In the genomic region with DNA sequence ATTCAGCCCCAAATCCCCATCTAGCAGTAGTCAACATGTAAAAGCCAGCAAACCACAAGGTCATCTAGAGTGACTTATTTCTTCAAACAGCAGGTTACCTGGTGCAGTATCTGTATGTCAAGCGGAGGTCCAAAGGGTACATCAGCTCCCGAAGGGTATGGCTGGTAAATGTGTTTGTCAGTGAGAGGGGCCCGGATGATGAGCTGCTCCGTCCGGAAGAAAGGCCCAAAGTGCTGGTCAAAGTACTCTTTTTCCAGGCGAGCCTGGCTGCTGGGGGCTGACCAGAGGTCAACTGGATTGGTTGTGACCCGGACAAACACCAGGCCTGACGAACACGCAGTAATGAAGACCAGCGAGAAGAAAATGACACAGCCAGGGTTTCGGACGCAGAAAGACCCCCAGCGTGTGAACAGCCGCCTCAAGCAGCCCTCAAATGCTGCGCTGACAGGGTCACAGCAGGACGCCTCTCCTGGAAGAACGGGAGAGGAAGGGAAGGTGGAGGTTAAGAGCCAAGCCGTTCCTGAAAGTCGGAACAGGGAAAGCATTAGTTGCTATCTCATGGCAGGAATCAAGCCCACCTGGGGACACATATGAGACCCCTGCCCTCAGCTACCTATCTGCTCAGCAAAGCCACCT, we compare ENCODE assay signal across 17 cellular contexts. TPM values are rescaled to one million over a fixed set of nuclear protein-coding genes. Genes with fewer than 3 reads are reported as not detected.
A peak's percentile ranks its signal among the peaks of the same experiment; 100 is the strongest.
DNase-seq lines count a peak whose midpoint lies in the region; ATAC-seq and TF ChIP-seq lines count a peak whose summit lies in the region.
"Had no signal": no experiment of that assay in that cellular context is flagged by ENCODE, and none has a peak within 500 bp of the region (broad histone marks: within the 10 kb centered on the region; RNA-seq: fewer than 3 reads in every experiment).

No MANE protein-coding gene starts in this region.

- peak overlapping the region in 1 of 3 donors; percentile 55 for H3K27ac ChIP-seq in right lobe of liver
- H3K27ac ChIP-seq: BLaER1 treated with 17β-estradiol and CSF1 and Interleukin-3, amounts not matched to agents 10 nM and 100 nM; HL-60 had no signal

- TF ChIP-seq CTCF in natural killer cell (IDR thresholded peaks at IDR 0.05) (no peak), right lobe of liver (IDR thresholded peaks at IDR 0.05) (no peak)

- peaks cover 22% of the 10 kb centered on the region in 2 donors for H3K4me1 Mint-ChIP-seq in natural killer cell
- H3K4me1 Mint-ChIP-seq in natural killer cell treated with Interleukin-12 subunit alpha and Interleukin-12 subunit beta and Interleukin-15 and Interleukin-18, amount 100 ng/mL, for 72 hours (ENCODE audit: low read depth in 2 of 2): peaks cover 5 to 35% of the 10 kb centered on the region in 2 donors
- H3K4me1 Mint-ChIP-seq in immature natural killer cell: peaks cover 20 to 46% of the 10 kb centered on the region in 2 donors
- no peaks in the 10 kb centered on the region for H3K4me1 Mint-ChIP-seq in activated T-cell treated with anti-CD3 and anti-CD28 coated beads, Interleukin-2, amount 50 U/mL, for 24 hours (ENCODE audit: low read depth)
- H3K4me1 Mint-ChIP-seq: B cell, GM23338, IgD-negative memory B cell had no signal

- no peak for TF ChIP-seq POLR2A in right lobe of liver (IDR thresholded peaks at IDR 0.05)

- H3K27me3 ChIP-seq in right lobe of liver: no peaks in the 10 kb centered on the region

- H3K4me3 Mint-ChIP-seq in natural killer cell (no peak overlapping the region), immature natural killer cell (no peak overlapping the region)
- no peak overlapping the region for H3K4me3 Mint-ChIP-seq in natural killer cell treated with Interleukin-12 subunit alpha and Interleukin-12 subunit beta and Interleukin-15 and Interleukin-18, amount 100 ng/mL, for 72 hours
- H3K4me3 Mint-ChIP-seq in activated T-cell treated with anti-CD3 and anti-CD28 coated beads, Interleukin-2, amount 50 U/mL, for 24 hours: no peak overlapping the region
- H3K4me3 Mint-ChIP-seq: B cell; CD8-positive, alpha-beta T cell; GM23338; IgD-negative memory B cell had no signal

- no peaks in the 10 kb centered on the region for H3K9me3 ChIP-seq in right lobe of liver
- H3K9me3 ChIP-seq: BLaER1 treated with 17β-estradiol and CSF1 and Interleukin-3, amounts not matched to agents 10 nM and 100 nM had no signal

- peak overlapping the region in 1 of 3 donors; percentile 2 for H3K4me3 ChIP-seq in right lobe of liver
- H3K4me3 ChIP-seq: BLaER1 treated with 17β-estradiol and CSF1 and Interleukin-3, amounts not matched to agents 10 nM and 100 nM; GM23338 had no signal

- peaks cover 0 to 4% (median 0%) of the 10 kb centered on the region in 4 donors for H3K4me1 ChIP-seq in right lobe of liver
- H3K4me1 ChIP-seq: BLaER1 treated with 17β-estradiol and CSF1 and Interleukin-3, amounts not matched to agents 10 nM and 100 nM had no signal

- DNase-seq in natural killer cell: no peak
- DNase-seq in natural killer cell treated with Interleukin-12 subunit alpha and Interleukin-12 subunit beta and Interleukin-15 and Interleukin-18, amount 100 ng/mL, for 72 hours (ENCODE audit: low spot score): no peak
- no peak for DNase-seq in immature natural killer cell
- DNase-seq in right lobe of liver: no peak
- DNase-seq in activated T-cell treated with anti-CD3 and anti-CD28 coated beads, Interleukin-2, amount 50 U/mL, for 24 hours: no peak
- DNase-seq: 8988T; Calu3; CD8-positive, alpha-beta T cell; DMS79 treated with DMSO at 0.1 percent for 48 hours; HCEC 1CT had no signal

- H3K9me3 Mint-ChIP-seq in natural killer cell (no peaks in the 10 kb centered on the region), immature natural killer cell (no peaks in the 10 kb centered on the region)
- H3K9me3 Mint-ChIP-seq in natural killer cell treated with Interleukin-12 subunit alpha and Interleukin-12 subunit beta and Interleukin-15 and Interleukin-18, amount 100 ng/mL, for 72 hours: no peaks in the 10 kb centered on the region
- no peaks in the 10 kb centered on the region for H3K9me3 Mint-ChIP-seq in activated T-cell treated with anti-CD3 and anti-CD28 coated beads, Interleukin-2, amount 50 U/mL, for 24 hours
- H3K9me3 Mint-ChIP-seq: CD8-positive, alpha-beta T cell; GM23338; IgD-negative memory B cell had no signal

- H3K27ac Mint-ChIP-seq in natural killer cell (peak overlapping the region; percentile 30 to 54), immature natural killer cell (peak overlapping the region in 4 of 6 donors; percentile 43 to 66 (median 48))
- H3K27ac Mint-ChIP-seq in natural killer cell treated with Interleukin-12 subunit alpha and Interleukin-12 subunit beta and Interleukin-15 and Interleukin-18, amount 100 ng/mL, for 72 hours: peak overlapping the region in 1 of 2 donors; percentile 77
- no peak overlapping the region for H3K27ac Mint-ChIP-seq in activated T-cell treated with anti-CD3 and anti-CD28 coated beads, Interleukin-2, amount 50 U/mL, for 24 hours
- H3K27ac Mint-ChIP-seq: B cell; CD8-positive, alpha-beta T cell; GM23338; IgD-negative memory B cell had no signal

- WGBS in right lobe of liver (ENCODE audit: insufficient coverage, low coverage, low lambda C conversion rate, missing lambda C conversion rate): 81% methylated on average over 9 of the region's 19 CpGs

- intact Hi-C loops in natural killer cell (cut with micrococcal nuclease) (no loop called here), right lobe of liver (cut with DNase I) (no loop called here)

- H3K27me3 Mint-ChIP-seq in natural killer cell (ENCODE audit: low read depth in 2 of 2) (no peaks in the 10 kb centered on the region), immature natural killer cell (ENCODE audit: low read depth in 3 of 3) (peaks cover 0 to 2% (median 0%) of the 10 kb centered on the region in 3 donors)
- no peaks in the 10 kb centered on the region for H3K27me3 Mint-ChIP-seq in natural killer cell treated with Interleukin-12 subunit alpha and Interleukin-12 subunit beta and Interleukin-15 and Interleukin-18, amount 100 ng/mL, for 72 hours
- H3K27me3 Mint-ChIP-seq in activated T-cell treated with anti-CD3 and anti-CD28 coated beads, Interleukin-2, amount 50 U/mL, for 24 hours: no peaks in the 10 kb centered on the region
- H3K27me3 Mint-ChIP-seq: B cell, IgD-negative memory B cell had no signal

- ATAC-seq in natural killer cell: no peak
- no peak for ATAC-seq in natural killer cell treated with Interleukin-12 subunit alpha and Interleukin-12 subunit beta and Interleukin-15 and Interleukin-18, amount 100 ng/mL, for 72 hours
- ATAC-seq in right lobe of liver: peak in 3 of 4 donors; percentile 58 to 89 (median 81)
- no peak for ATAC-seq in GM21737 (IDR thresholded peaks at IDR 0.05; ENCODE audit: unreplicated experiment)
- ATAC-seq in GM19351 (IDR thresholded peaks at IDR 0.05; ENCODE audit: unreplicated experiment): no peak
- ATAC-seq: CD8-positive, alpha-beta T cell; GM23338 had no signal

- peaks cover 0 to 64% (median 12%) of the 10 kb centered on the region in 4 donors for H3K36me3 ChIP-seq in right lobe of liver

- peaks cover 41% of the 10 kb centered on the region for H3K36me3 Mint-ChIP-seq in natural killer cell
- peaks cover 49% of the 10 kb centered on the region for H3K36me3 Mint-ChIP-seq in natural killer cell treated with Interleukin-12 subunit alpha and Interleukin-12 subunit beta and Interleukin-15 and Interleukin-18, amount 100 ng/mL, for 72 hours
- peaks cover 43 to 81% (median 59%) of the 10 kb centered on the region in 3 donors for H3K36me3 Mint-ChIP-seq in immature natural killer cell
- peaks cover 95% of the 10 kb centered on the region for H3K36me3 Mint-ChIP-seq in activated T-cell treated with anti-CD3 and anti-CD28 coated beads, Interleukin-2, amount 50 U/mL, for 24 hours (ENCODE audit: low read depth)

RNA-seq across cellular contexts. Expression of gene NPC1, which starts 30.0 kb away (rescaled TPM):
- 100 to 1,000 TPM; 143 to 203 (median 173) TPM for total RNA-seq in natural killer cell
- total RNA-seq in natural killer cell treated with Interleukin-12 subunit alpha and Interleukin-12 subunit beta and Interleukin-15 and Interleukin-18, amount 100 ng/mL, for 72 hours: 10 to 100 TPM; 87.6 to 88.3 TPM
- polyA plus RNA-seq in immature natural killer cell: 10 to 100 TPM; 25.1 to 83.2 (median 47.2) TPM
- 10 to 100 TPM; 11.9 to 31.2 (median 20.0) TPM for total RNA-seq in right lobe of liver

RNA-seq across cellular contexts. Expression of gene RMC1, which starts 53.0 kb away (rescaled TPM):
- total RNA-seq in natural killer cell: 10 to 100 TPM; 71.1 to 84.4 (median 77.2) TPM
- 10 to 100 TPM; 58.8 to 61.1 TPM for total RNA-seq in natural killer cell treated with Interleukin-12 subunit alpha and Interleukin-12 subunit beta and Interleukin-15 and Interleukin-18, amount 100 ng/mL, for 72 hours
- polyA plus RNA-seq in immature natural killer cell: 10 to 100 TPM; 33.4 to 67.1 (median 39.0) TPM
- 10 to 100 TPM; 16.8 to 24.5 (median 21.9) TPM for total RNA-seq in right lobe of liver

Comparison
In these comparisons a context has a peak if more than half of its experiments do, and no peak if none do; other contexts are left out.
1. ATAC-seq: peak in right lobe of liver (3 of 4); none in natural killer cell (0 of 3), natural killer cell treated with Interleukin-12 subunit alpha and Interleukin-12 subunit beta and Interleukin-15 and Interleukin-18, amount 100 ng/mL, for 72 hours (0 of 2), GM21737 (single experiment) and GM19351 (single experiment).